In genomic region chr3:139343895-139344856, GRCh38 we compare ENCODE assay signal across 8 cellular contexts. TPM values are rescaled to one million over a fixed set of nuclear protein-coding genes. Genes with fewer than 3 reads are reported as not detected.
DNase-seq lines count a peak whose midpoint lies in the region; ATAC-seq and TF ChIP-seq lines count a peak whose summit lies in the region.

MRPS22 (plus strand) TSS chr3:139344020; CDS start chr3:139344027, 7 bp downstream.

- peak within 1 kb of the TSS; percentile 72 for H3K4me3 ChIP-seq in kidney epithelial cell (ENCODE audit: low read depth, low read length)

- TF ChIP-seq CTCF in AG09319 (IDR thresholded peaks at IDR 0.05; ENCODE audit: low read depth, low read length), result no peak
- TF ChIP-seq CTCF in kidney epithelial cell (IDR thresholded peaks at IDR 0.05; ENCODE audit: insufficient read depth, low read length, poor library complexity, severe bottlenecking), result no peak

- ATAC-seq in GM19043 (IDR thresholded peaks at IDR 0.05; ENCODE audit: low read depth, unreplicated experiment), result peak; percentile 99
- peak; percentile 96 for ATAC-seq in HG03378 (IDR thresholded peaks at IDR 0.05; ENCODE audit: unreplicated experiment)

- H3K27me3 ChIP-seq in kidney epithelial cell (ENCODE audit: control insufficient read depth, insufficient read depth, low read length), result no peaks in the 10 kb centered on the region

- H3K36me3 ChIP-seq in kidney epithelial cell (ENCODE audit: control insufficient read depth, insufficient read depth, low read length), result no peaks in the 10 kb centered on the region

- DNase-seq in AG09319 (ENCODE audit: extremely low read depth, low read depth), result peak; percentile 69
- DNase-seq in NCI-H460 (ENCODE audit: extremely low read depth, low read depth), result peak; percentile 74
- DNase-seq in activated CD4-positive, CD25-positive, alpha-beta regulatory T cell treated with anti-CD3 and anti-CD28 coated beads, Interleukin-2, amount 50 U/mL, for 72 hours, result peak; percentile 77
- peak; percentile 88 for DNase-seq in cerebellum (ENCODE audit: low spot score)
- DNase-seq in kidney epithelial cell (ENCODE audit: low read depth), result peak; percentile 82
- peak; percentile 73 to 77 for DNase-seq in stimulated activated CD4-positive, alpha-beta T cell treated with anti-CD3 and anti-CD28 coated beads, Interleukin-15, amount 100 ng/mL, for 48 hours (ENCODE audit: low read depth in 2 of 2)

RNA-seq across cellular contexts. Expression of gene MRPS22, which starts in this region (rescaled TPM):
- 86.1 and 98.8 TPM in 2 replicates for total RNA-seq in NCI-H460 (2014; rRNA removed; shearing (Covaris generic))
- 66.3 and 70.8 TPM in 2 replicates for polyA plus RNA-seq in NCI-H460 (2014; cell fraction: nucleus; rRNA removed)
- 48.0 TPM for total RNA-seq in cerebellum
- 45.7 and 46.3 TPM in 2 replicates for total RNA-seq in kidney epithelial cell

Comparison
In these comparisons a context has a peak if more than half of its experiments do, and no peak if none do; other contexts are left out.
1. Peak in every context shown above with its lines: DNase-seq, ATAC-seq and H3K4me3 ChIP-seq.